ENCODE assay signal across 8 cellular contexts in the genomic region with DNA sequence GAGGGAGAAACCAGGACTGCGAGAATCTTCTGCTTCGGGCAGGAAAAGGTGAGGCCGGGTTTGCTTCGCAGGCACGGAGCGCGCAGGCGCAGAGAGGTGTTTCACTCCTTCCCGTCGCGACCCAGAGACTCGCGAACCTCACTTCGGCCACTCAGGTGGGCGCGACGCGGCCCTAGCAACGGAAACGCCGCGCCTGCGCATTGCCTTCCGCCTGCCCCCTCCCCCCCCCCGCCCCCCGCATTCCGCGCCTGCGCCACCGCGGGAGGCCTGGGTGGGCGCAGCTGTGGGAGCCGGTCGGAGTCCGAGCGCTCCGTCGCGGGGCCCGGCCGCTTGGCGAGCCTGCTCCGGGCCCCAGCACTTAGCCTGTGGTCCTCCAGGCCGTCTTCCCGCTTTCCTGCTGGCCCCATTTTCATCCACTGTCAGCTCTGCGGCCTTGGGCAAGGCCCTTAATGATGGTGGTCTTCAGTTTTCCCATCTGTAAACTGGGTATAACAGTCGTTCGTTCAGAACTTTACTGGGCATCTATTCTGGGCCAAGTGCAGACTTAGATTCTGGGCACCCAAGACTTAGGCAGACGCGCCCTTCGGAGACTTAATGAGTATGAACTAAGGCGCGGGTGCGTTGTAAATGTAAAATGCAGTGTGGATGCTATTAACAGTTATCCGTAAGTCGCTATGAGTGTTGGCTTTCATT.
DNase-seq lines count a peak whose midpoint lies in the region; ATAC-seq and TF ChIP-seq lines count a peak whose summit lies in the region.

No MANE protein-coding gene starts in this region.

- no peak overlapping the region for H3K27ac ChIP-seq in neuronal stem cell (replicated peaks; ENCODE audit: low read length)
- no peak overlapping the region for H3K27ac ChIP-seq in subcutaneous abdominal adipose tissue (ENCODE audit: low read depth, low read length)

- H3K27me3 ChIP-seq in neuronal stem cell (ENCODE audit: control insufficient read depth in 3 of 3, insufficient read depth in 3 of 3, low read depth in 1 of 3, low read length in 3 of 3) (peaks cover 0 to 8% (median 0%) of the 10 kb centered on the region in 3 experiments), subcutaneous abdominal adipose tissue (ENCODE audit: control insufficient read depth in 5 of 5, insufficient read depth in 4 of 5, low read length in 5 of 5) (peaks cover 0 to 15% (median 4%) of the 10 kb centered on the region in 5 donors)

- H2BK15ac ChIP-seq in neuronal stem cell (ENCODE audit: low read length), result no peak overlapping the region

- H2BK12ac ChIP-seq in neuronal stem cell (ENCODE audit: low read length), result no peak overlapping the region

- no peak overlapping the region for H3K4ac ChIP-seq in neuronal stem cell (ENCODE audit: low read length)

- no peak overlapping the region for H2BK5ac ChIP-seq in neuronal stem cell (ENCODE audit: low read length)

- no peak overlapping the region for H4K91ac ChIP-seq in neuronal stem cell (ENCODE audit: low read depth, low read length, poor library complexity)

- H3K4me3 Mint-ChIP-seq in activated T-cell treated with anti-CD3 and anti-CD28 coated beads, Interleukin-2, amount 50 U/mL, for 4 hours, result peak overlapping the region; percentile 71

- no peak overlapping the region for H2AFZ ChIP-seq in neuronal stem cell (ENCODE audit: low read length)

- H3K23ac ChIP-seq in neuronal stem cell (ENCODE audit: low read depth, low read length, poor library complexity), result peak overlapping the region; percentile 63

- no peaks in the 10 kb centered on the region for H3K79me1 ChIP-seq in neuronal stem cell (ENCODE audit: low read depth, low read length)

- H3K36me3 ChIP-seq in neuronal stem cell (replicated peaks in 1 of 2; ENCODE audit: control insufficient read depth in 2 of 2, insufficient read depth in 2 of 2, low read length in 2 of 2), result no peaks in the 10 kb centered on the region
- H3K36me3 ChIP-seq in subcutaneous abdominal adipose tissue (ENCODE audit: control insufficient read depth in 5 of 5, insufficient read depth in 5 of 5, low read length in 5 of 5), result no peaks in the 10 kb centered on the region

- no peak overlapping the region for H3K4me2 ChIP-seq in neuronal stem cell (ENCODE audit: insufficient read depth, low read length, poor library complexity, severe bottlenecking)

- H3K9me3 Mint-ChIP-seq in activated T-cell treated with anti-CD3 and anti-CD28 coated beads, Interleukin-2, amount 50 U/mL, for 4 hours, result no peaks in the 10 kb centered on the region

- peaks cover 11% of the 10 kb centered on the region for H3K4me1 Mint-ChIP-seq in activated T-cell treated with anti-CD3 and anti-CD28 coated beads, Interleukin-2, amount 50 U/mL, for 4 hours (ENCODE audit: low read depth)

- peak; percentile 15 for DNase-seq in HK-2 (ENCODE audit: unreplicated experiment)
- DNase-seq in activated T-cell treated with anti-CD3 and anti-CD28 coated beads, Interleukin-2, amount 50 U/mL, for 4 hours, result peak; percentile 38
- peak; percentile 23 for DNase-seq in fibroblast of the aortic adventitia (ENCODE audit: low read depth)
- DNase-seq in neuronal stem cell (ENCODE audit: low spot score), result no peak
- DNase-seq in A172 (ENCODE audit: low spot score), result no peak
- no peak for DNase-seq in NCI-H1694 (lab: John Stamatoyannopoulos, UW)
- DNase-seq in COLO668 (lab: John Stamatoyannopoulos, UW; ENCODE audit: unreplicated experiment), result no peak

- ATAC-seq in activated T-cell treated with anti-CD3 and anti-CD28 coated beads, Interleukin-2, amount 50 U/mL, for 4 hours, result peak; percentile 76 to 84

- H3K14ac ChIP-seq in neuronal stem cell (ENCODE audit: low read length), result no peak overlapping the region

- peaks cover 0 to 7% of the 10 kb centered on the region in 2 donors for H3K9me3 ChIP-seq in neuronal stem cell (replicated peaks in 1 of 2; ENCODE audit: control insufficient read depth in 2 of 2, insufficient read depth in 1 of 2, low read depth in 1 of 2, low read length in 2 of 2)
- H3K9me3 ChIP-seq in subcutaneous abdominal adipose tissue (ENCODE audit: control insufficient read depth in 5 of 5, low read length in 5 of 5), result no peaks in the 10 kb centered on the region

- no CpG with 5 or more reads among the region's 56 CpGs for WGBS in neuronal stem cell (ENCODE audit: extremely low coverage in 2 of 2, insufficient read length in 2 of 2, insufficient replicate concordance in 1 of 2), 2 donors

- no peaks in the 10 kb centered on the region for H3K4me1 ChIP-seq in neuronal stem cell (ENCODE audit: control insufficient read depth in 2 of 2, insufficient read depth in 1 of 2, low read depth in 1 of 2, low read length in 2 of 2)
- peaks cover 0 to 9% (median 6%) of the 10 kb centered on the region in 5 donors for H3K4me1 ChIP-seq in subcutaneous abdominal adipose tissue (ENCODE audit: control insufficient read depth in 5 of 5, insufficient read depth in 5 of 5, low read length in 5 of 5)

- peak overlapping the region; percentile 59 for H2AK5ac ChIP-seq in neuronal stem cell (ENCODE audit: low read depth, low read length)

- no peak for TF ChIP-seq CTCF in fibroblast of the aortic adventitia (IDR thresholded peaks at IDR 0.05; ENCODE audit: insufficient read depth, low read length)

- H4K8ac ChIP-seq in neuronal stem cell (ENCODE audit: low read depth, low read length), result no peak overlapping the region

- H3K9ac ChIP-seq in neuronal stem cell (ENCODE audit: low read depth, low read length, poor library complexity), result no peak overlapping the region
- peak overlapping the region in 2 of 5 donors; percentile 29 to 57 for H3K9ac ChIP-seq in subcutaneous abdominal adipose tissue (ENCODE audit: low read length in 5 of 5)

- H3K4me3 ChIP-seq in fibroblast of the aortic adventitia (ENCODE audit: low read depth, low read length) (peak overlapping the region; percentile 58), neuronal stem cell (ENCODE audit: low read length in 2 of 2) (peak overlapping the region in 1 of 2 donors; percentile 65), subcutaneous abdominal adipose tissue (ENCODE audit: low read depth in 1 of 5, low read length in 5 of 5) (peak overlapping the region; percentile 51 to 78 (median 70))

- H3K18ac ChIP-seq in neuronal stem cell (ENCODE audit: low read length), result no peak overlapping the region

- no peaks in the 10 kb centered on the region for H3K36me3 Mint-ChIP-seq in activated T-cell treated with anti-CD3 and anti-CD28 coated beads, Interleukin-2, amount 50 U/mL, for 4 hours (ENCODE audit: insufficient read depth)

- H3K27me3 Mint-ChIP-seq in activated T-cell treated with anti-CD3 and anti-CD28 coated beads, Interleukin-2, amount 50 U/mL, for 4 hours (ENCODE audit: low read depth), result peaks cover 33% of the 10 kb centered on the region

- H2BK120ac ChIP-seq in neuronal stem cell (ENCODE audit: low read depth, low read length), result no peak overlapping the region

Comparison
In these comparisons a context has a peak if more than half of its experiments do, and no peak if none do; other contexts are left out.
1. DNase-seq: peak in HK-2 (single experiment), activated T-cell treated with anti-CD3 and anti-CD28 coated beads, Interleukin-2, amount 50 U/mL, for 4 hours (single experiment) and fibroblast of the aortic adventitia (single experiment); none in neuronal stem cell (single experiment), A172 (single experiment), NCI-H1694 (single experiment) and COLO668 (single experiment).